8 cellular contexts compared by ENCODE assay signal in the genomic region with DNA sequence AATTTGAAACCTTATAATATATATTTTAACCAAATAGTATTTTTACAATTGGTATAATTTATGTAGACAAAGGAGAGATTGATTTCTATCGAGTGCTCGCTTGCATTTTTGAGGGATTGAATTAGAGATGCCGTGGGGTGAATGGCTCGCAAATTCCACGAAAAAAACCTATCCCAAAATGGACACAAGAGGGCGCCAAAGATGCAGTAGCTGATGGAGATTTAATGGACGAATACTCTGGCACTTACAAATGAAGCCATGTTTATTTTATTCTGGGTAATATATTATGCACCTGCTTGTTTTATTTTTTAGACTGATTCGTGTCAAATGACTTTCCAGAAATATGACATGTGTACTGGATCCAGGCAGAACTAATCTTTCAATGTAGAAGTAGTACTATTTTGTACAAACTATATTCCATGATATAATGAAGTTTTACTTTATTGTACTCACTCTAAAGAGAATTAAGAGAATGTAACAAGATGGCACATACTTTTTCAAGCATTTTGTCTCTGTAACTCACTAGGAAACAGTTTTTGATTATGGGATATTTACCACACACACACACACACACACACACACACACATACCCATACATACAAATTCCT.
A peak's percentile ranks its signal among the peaks of the same experiment; 100 is the strongest.
DNase-seq lines count a peak whose midpoint lies in the region; ATAC-seq and TF ChIP-seq lines count a peak whose summit lies in the region.

No MANE protein-coding gene starts in this region.

- intact Hi-C loops in breast epithelium (cut with DNase I; ENCODE audit: low total_unique reads) (no loop called here), right lobe of liver (cut with DNase I) (no loop called here)

- H3K36me3 ChIP-seq in breast epithelium, result no peaks in the 10 kb centered on the region
- H3K36me3 ChIP-seq in right lobe of liver, result no peaks in the 10 kb centered on the region

- WGBS in right lobe of liver (ENCODE audit: insufficient coverage, low coverage, low lambda C conversion rate, missing lambda C conversion rate), result 4% methylated on average over 8 of the region's 8 CpGs

- ATAC-seq in GM19372 (IDR thresholded peaks at IDR 0.05; ENCODE audit: low read depth, unreplicated experiment), result peak; percentile 52
- ATAC-seq in right lobe of liver, result peak; percentile 48 to 77 (median 72)

- H3K4me3 ChIP-seq in breast epithelium (no peak overlapping the region), right lobe of liver (no peak overlapping the region)

- peak; percentile 51 for DNase-seq in COLO668 (lab: John Stamatoyannopoulos, UW; ENCODE audit: unreplicated experiment)
- peak; percentile 77 for DNase-seq in NAMALWA (ENCODE audit: low spot score)
- DNase-seq in T-helper 9 cell, result peak; percentile 47
- peak in 1 of 2 donors; percentile 23 for DNase-seq in breast epithelium (ENCODE audit: low spot score in 2 of 2)
- no peak for DNase-seq in right lobe of liver
- DNase-seq in stimulated activated CD8-positive, alpha-beta memory T cell treated with anti-CD3 and anti-CD28 coated beads, Interleukin-4, amount 100 ng/mL, for 24 hours (ENCODE audit: low read depth), result peak; percentile 20
- DNase-seq in occipital lobe (lab: John Stamatoyannopoulos, UW), result no peak

- H3K9me3 ChIP-seq in breast epithelium (no peaks in the 10 kb centered on the region), right lobe of liver (no peaks in the 10 kb centered on the region)

- TF ChIP-seq POLR2A in breast epithelium (IDR thresholded peaks at IDR 0.05) (no peak), right lobe of liver (IDR thresholded peaks at IDR 0.05) (no peak)

- H3K4me1 ChIP-seq in breast epithelium (no peaks in the 10 kb centered on the region), right lobe of liver (no peaks in the 10 kb centered on the region)

- peak; percentile 53 to 61 (median 54) for TF ChIP-seq CTCF in breast epithelium (IDR thresholded peaks at IDR 0.05)
- TF ChIP-seq CTCF in right lobe of liver (IDR thresholded peaks at IDR 0.05), result peak; percentile 56 to 94 (median 89)

- H3K27me3 ChIP-seq in breast epithelium (peaks cover 0 to 14% of the 10 kb centered on the region in 2 donors), right lobe of liver (no peaks in the 10 kb centered on the region)

- H3K27ac ChIP-seq in breast epithelium (no peak overlapping the region), right lobe of liver (no peak overlapping the region)

Comparison
In these comparisons a context has a peak if more than half of its experiments do, and no peak if none do; other contexts are left out.
1. DNase-seq: peak in COLO668 (single experiment), NAMALWA (single experiment), T-helper 9 cell (single experiment) and stimulated activated CD8-positive, alpha-beta memory T cell treated with anti-CD3 and anti-CD28 coated beads, Interleukin-4, amount 100 ng/mL, for 24 hours (single experiment); none in right lobe of liver (0 of 3) and occipital lobe (single experiment).